28 cellular contexts compared by ENCODE assay signal in genomic region chr5:103293099-103293498, GRCh38.
"Had no signal": no experiment of that assay in that cellular context is flagged by ENCODE, and none has a peak within 500 bp of the region (broad histone marks: within the 10 kb centered on the region; RNA-seq: fewer than 3 reads in every experiment).

No MANE protein-coding gene starts in this region.

- H3K27ac ChIP-seq: brain microvascular endothelial cell, cardiac muscle cell, Peyer's patch, RWPE1, SJCRH30, VCaP had no signal

- ATAC-seq: activated T-helper 17 cell treated with anti-CD3 and anti-CD28 coated beads, Interleukin-2, amount 50 U/mL, for 72 hours had no signal

- H3K4me2 ChIP-seq: SK-N-SH had no signal

- H3K9ac ChIP-seq: SK-N-SH had no signal

- H3K36me3 ChIP-seq: brain microvascular endothelial cell, cardiac muscle cell, Peyer's patch, SJCRH30 had no signal

- DNase-seq: activated CD4-positive, alpha-beta memory T cell treated with anti-CD3 and anti-CD28 coated beads, Interleukin-2, amount 10 ng/mL, durations not matched to agents 7 days and 5 days; activated CD4-positive, alpha-beta T cell treated with anti-CD3 and anti-CD28 coated beads, Interleukin-2, amount 50 U/mL, for 1 hour; activated CD4-positive, CD25-positive, alpha-beta regulatory T cell; activated gamma-delta T cell; activated naive CD4-positive, alpha-beta T cell treated with anti-CD3 and anti-CD28 coated beads for 36 hours; activated T-cell treated with anti-CD3 and anti-CD28 coated beads for 4 hours; activated T-cell treated with anti-CD3 and anti-CD28 coated beads, Interleukin-2, amount 50 U/mL, for 48 hours; brain microvascular endothelial cell; Karpas-422; MM.1S; NCI-H1105; NCI-H1436 treated with DMSO at 0.1 percent for 48 hours; NCI-H187; NCI-H2081; NCI-H446 treated with DMSO at 0.1 percent for 48 hours; NCI-H524 treated with DMSO at 0.1 percent for 48 hours; NCI-H82; NK-92 treated with Interleukin-12 subunit alpha and Interleukin-12 subunit beta, amount 100 ng/mL, for 24 hours; OCI-M1; Peyer's patch; Right ventricle myocardium superior; SJCRH30; SK-N-SH; T-helper 1 cell had no signal

- H3K27me3 ChIP-seq: brain microvascular endothelial cell, cardiac muscle cell, Peyer's patch, SJCRH30 had no signal

- H3K4me1 ChIP-seq: Peyer's patch, SJCRH30 had no signal

- H3K4me3 ChIP-seq: cardiac muscle cell, Peyer's patch, SJCRH30 had no signal

- H3K9me3 ChIP-seq: Peyer's patch, SJCRH30, SK-N-SH had no signal
